ENCODE assay signal across 23 cellular contexts in genomic region chr16:14215941-14216340, GRCh38.
"Had no signal": no experiment of that assay in that cellular context is flagged by ENCODE, and none has a peak within 500 bp of the region (broad histone marks: within the 10 kb centered on the region; RNA-seq: fewer than 3 reads in every experiment).

No MANE protein-coding gene starts in this region.

- H3K4me1 ChIP-seq: right atrium auricular region, right lobe of liver, stomach, transverse colon, upper lobe of left lung had no signal

- H3K4me3 Mint-ChIP-seq: mesothelial cell of epicardium; naive thymus-derived CD4-positive, alpha-beta T cell; natural killer cell treated with Interleukin-12 subunit alpha and Interleukin-12 subunit beta and Interleukin-15 and Interleukin-18, amount 100 ng/mL, for 72 hours; stimulated activated naive B cell treated with anti-CD40 and anti-IgM and Interleukin-4, amounts not matched to agents 10 μg/mL and 1 μg/mL and 100 μg/mL, for 72 hours had no signal

- H3K27ac ChIP-seq: hepatocyte, left ventricle myocardium inferior, ovary, right atrium auricular region, right lobe of liver, skin epidermis, stomach, testis, thyroid gland, transverse colon, upper lobe of left lung had no signal

- ATAC-seq: naive thymus-derived CD4-positive, alpha-beta T cell; natural killer cell treated with Interleukin-12 subunit alpha and Interleukin-12 subunit beta and Interleukin-15 and Interleukin-18, amount 100 ng/mL, for 72 hours; right lobe of liver; stimulated activated naive B cell treated with anti-CD40 and anti-IgM and Interleukin-4, amounts not matched to agents 10 μg/mL and 1 μg/mL and 100 μg/mL, for 72 hours; stimulated activated naive CD8-positive, alpha-beta T cell treated with anti-CD3 and anti-CD28 coated beads, Interleukin-15, Interleukin-2, amounts not matched to agents 100 U/mL and 50 U/mL, for 24 hours had no signal

- DNase-seq: left ventricle myocardium inferior; mesendoderm; naive thymus-derived CD4-positive, alpha-beta T cell; ovary; right lobe of liver; stimulated activated CD4-positive, alpha-beta T cell treated with anti-CD3 and anti-CD28 coated beads, Interleukin-12 subunit alpha, Interleukin-12 subunit beta, amount 100 ng/mL, for 4 hours; stimulated activated CD4-positive, alpha-beta T cell treated with anti-CD3 and anti-CD28 coated beads, Interleukin-15, amount 100 ng/mL, for 24 hours; stimulated activated CD4-positive, alpha-beta T cell treated with anti-CD3 and anti-CD28 coated beads, Interleukin-2, amount 100 ng/mL, for 24 hours; stimulated activated CD4-positive, alpha-beta T cell treated with anti-CD3 and anti-CD28 coated beads, Interleukin-4, amount 100 ng/mL, for 1 hour; stimulated activated naive B cell treated with anti-CD40 and anti-IgM and Interleukin-4, amounts not matched to agents 10 μg/mL and 1 μg/mL and 100 μg/mL, for 72 hours; stimulated activated naive CD8-positive, alpha-beta T cell treated with anti-CD3 and anti-CD28 coated beads, Interleukin-15, Interleukin-2, amounts not matched to agents 100 U/mL and 50 U/mL, for 24 hours; stomach; testis; thyroid gland; transverse colon; upper lobe of left lung had no signal

- H3K9me3 Mint-ChIP-seq: mesothelial cell of epicardium; naive thymus-derived CD4-positive, alpha-beta T cell; natural killer cell treated with Interleukin-12 subunit alpha and Interleukin-12 subunit beta and Interleukin-15 and Interleukin-18, amount 100 ng/mL, for 72 hours; stimulated activated naive B cell treated with anti-CD40 and anti-IgM and Interleukin-4, amounts not matched to agents 10 μg/mL and 1 μg/mL and 100 μg/mL, for 72 hours had no signal

- H3K27ac Mint-ChIP-seq: mesothelial cell of epicardium; naive thymus-derived CD4-positive, alpha-beta T cell; natural killer cell treated with Interleukin-12 subunit alpha and Interleukin-12 subunit beta and Interleukin-15 and Interleukin-18, amount 100 ng/mL, for 72 hours; progenitor cell of endocrine pancreas; stimulated activated naive B cell treated with anti-CD40 and anti-IgM and Interleukin-4, amounts not matched to agents 10 μg/mL and 1 μg/mL and 100 μg/mL, for 72 hours had no signal

- H3K9me3 ChIP-seq: left ventricle myocardium inferior, ovary, right atrium auricular region, right lobe of liver, stomach, testis, thyroid gland, transverse colon, upper lobe of left lung had no signal

- H3K4me3 ChIP-seq: hepatocyte, left ventricle myocardium inferior, lung, ovary, right atrium auricular region, right lobe of liver, skin epidermis, stomach, testis, thyroid gland, transverse colon, upper lobe of left lung had no signal

- H3K79me2 ChIP-seq: hepatocyte had no signal

- H3K4me1 Mint-ChIP-seq: naive thymus-derived CD4-positive, alpha-beta T cell; stimulated activated naive B cell treated with anti-CD40 and anti-IgM and Interleukin-4, amounts not matched to agents 10 μg/mL and 1 μg/mL and 100 μg/mL, for 72 hours had no signal

- H2AFZ ChIP-seq: hepatocyte had no signal

- H3K27me3 ChIP-seq: hepatocyte, ovary, right atrium auricular region, right lobe of liver, stomach, testis, thyroid gland, transverse colon, upper lobe of left lung had no signal

- H3K27me3 Mint-ChIP-seq: naive thymus-derived CD4-positive, alpha-beta T cell; natural killer cell treated with Interleukin-12 subunit alpha and Interleukin-12 subunit beta and Interleukin-15 and Interleukin-18, amount 100 ng/mL, for 72 hours; progenitor cell of endocrine pancreas; stimulated activated naive B cell treated with anti-CD40 and anti-IgM and Interleukin-4, amounts not matched to agents 10 μg/mL and 1 μg/mL and 100 μg/mL, for 72 hours had no signal

- H3K36me3 Mint-ChIP-seq: natural killer cell treated with Interleukin-12 subunit alpha and Interleukin-12 subunit beta and Interleukin-15 and Interleukin-18, amount 100 ng/mL, for 72 hours had no signal

- H3K36me3 ChIP-seq: ovary had no signal

- H3K4me2 ChIP-seq: hepatocyte had no signal
